7 cellular contexts compared by ENCODE assay signal in genomic region chr2:130543785-130544528, GRCh38. TPM values are rescaled to one million over a fixed set of nuclear protein-coding genes. Genes with fewer than 3 reads are reported as not detected.
"Had no signal": no experiment of that assay in that cellular context is flagged by ENCODE, and none has a peak within 500 bp of the region (broad histone marks: within the 10 kb centered on the region; RNA-seq: fewer than 3 reads in every experiment).

No MANE protein-coding gene starts in this region.

RNA-seq across cellular contexts. Expression of gene CFC1B, which starts 22.9 kb away (rescaled TPM):
- total RNA-seq: activated B cell treated with CpG ODN at 0.5 μM for 24 hours; activated CD4-positive, alpha-beta T cell treated with anti-CD3 and anti-CD28 coated beads, Interleukin-2, amount 10 ng/mL, durations not matched to agents 24 days and 14 days; activated naive CD8-positive, alpha-beta T cell treated with anti-CD3 and anti-CD28 coated beads for 36 hours; activated T-helper 2 cell treated with anti-CD3 and anti-CD28 coated beads, Interferon-gamma antibody, Interleukin-2, Interleukin-4, amounts not matched to agents 10 μg/mL and 5 μg/mL and 100 μg/mL, durations not matched to agents 14 hours and 24 hours and 36 hours; NCI-H460; PC-9; T-cell had no signal

RNA-seq across cellular contexts. Expression of gene POTEI, which starts 34.8 kb away (rescaled TPM):
- total RNA-seq: activated B cell treated with CpG ODN at 0.5 μM for 24 hours; activated CD4-positive, alpha-beta T cell treated with anti-CD3 and anti-CD28 coated beads, Interleukin-2, amount 10 ng/mL, durations not matched to agents 24 days and 14 days; activated naive CD8-positive, alpha-beta T cell treated with anti-CD3 and anti-CD28 coated beads for 36 hours; activated T-helper 2 cell treated with anti-CD3 and anti-CD28 coated beads, Interferon-gamma antibody, Interleukin-2, Interleukin-4, amounts not matched to agents 10 μg/mL and 5 μg/mL and 100 μg/mL, durations not matched to agents 14 hours and 24 hours and 36 hours; NCI-H460; PC-9; T-cell had no signal

RNA-seq across cellular contexts. Expression of gene CFC1, which starts 55.4 kb away (rescaled TPM):
- total RNA-seq: activated B cell treated with CpG ODN at 0.5 μM for 24 hours; activated CD4-positive, alpha-beta T cell treated with anti-CD3 and anti-CD28 coated beads, Interleukin-2, amount 10 ng/mL, durations not matched to agents 24 days and 14 days; activated naive CD8-positive, alpha-beta T cell treated with anti-CD3 and anti-CD28 coated beads for 36 hours; activated T-helper 2 cell treated with anti-CD3 and anti-CD28 coated beads, Interferon-gamma antibody, Interleukin-2, Interleukin-4, amounts not matched to agents 10 μg/mL and 5 μg/mL and 100 μg/mL, durations not matched to agents 14 hours and 24 hours and 36 hours; NCI-H460; PC-9; T-cell had no signal
